In the genomic region with DNA sequence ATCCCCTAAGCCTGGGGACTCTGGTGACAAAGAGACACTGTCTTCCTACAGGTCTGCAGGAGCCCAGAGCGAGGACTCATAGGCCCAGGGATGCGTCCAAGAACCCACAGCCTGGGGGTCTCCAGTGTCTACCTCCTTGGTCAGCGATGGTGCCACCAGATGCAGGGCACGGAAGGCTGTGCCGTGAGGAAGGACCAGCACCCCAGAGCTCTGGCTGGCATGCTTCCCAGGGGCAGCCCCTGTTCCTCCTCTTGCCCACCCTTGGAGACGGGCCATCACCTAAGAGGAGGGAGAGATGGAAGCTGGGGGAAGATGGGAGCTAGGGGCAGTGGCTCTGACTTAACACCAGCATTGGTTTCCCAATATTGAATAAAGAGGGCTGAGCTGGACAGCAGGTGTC, we compare ENCODE assay signal across 26 cellular contexts.
A peak's percentile ranks its signal among the peaks of the same experiment; 100 is the strongest.
DNase-seq lines count a peak whose midpoint lies in the region; ATAC-seq, FAIRE-seq and TF ChIP-seq lines count a peak whose summit lies in the region.
"Had no signal": no experiment of that assay in that cellular context is flagged by ENCODE, and none has a peak within 500 bp of the region (broad histone marks: within the 10 kb centered on the region; RNA-seq: fewer than 3 reads in every experiment).

No MANE protein-coding gene starts in this region.

- H4K20me1 ChIP-seq in neural cell (ENCODE audit: insufficient read depth): no peaks in the 10 kb centered on the region

- no peak overlapping the region for H3K9ac ChIP-seq in neural cell (ENCODE audit: low read length)
- H3K9ac ChIP-seq in neuronal stem cell (ENCODE audit: low read depth, low read length, poor library complexity): no peak overlapping the region
- H3K9ac ChIP-seq: BLaER1 treated with 17β-estradiol and CSF1 and Interleukin-3, amounts not matched to agents 10 nM and 100 nM had no signal

- TF ChIP-seq RAD21 in neural cell (conservative IDR thresholded peaks at IDR 0.05): no peak

- TF ChIP-seq CTCF in left ventricle myocardium inferior (IDR thresholded peaks at IDR 0.05; ENCODE audit: borderline replicate concordance) (no peak), neural cell (IDR thresholded peaks at IDR 0.05; ENCODE audit: poor library complexity, severe bottlenecking) (no peak), D721Med (IDR thresholded peaks at IDR 0.05; ENCODE audit: insufficient read depth, missing control alignments) (no peak)

- no peaks in the 10 kb centered on the region for H3F3A ChIP-seq in neural cell (ENCODE audit: insufficient read depth, low read length, poor library complexity, severe bottlenecking)

- no peaks in the 10 kb centered on the region for H3K36me3 ChIP-seq in left ventricle myocardium inferior
- no peaks in the 10 kb centered on the region for H3K36me3 ChIP-seq in neural cell (ENCODE audit: insufficient read depth, low read length)
- no peaks in the 10 kb centered on the region for H3K36me3 ChIP-seq in neuronal stem cell (replicated peaks in 1 of 2; ENCODE audit: control insufficient read depth in 2 of 2, insufficient read depth in 2 of 2, low read length in 2 of 2)
- H3K36me3 ChIP-seq: BLaER1 treated with 17β-estradiol and CSF1 and Interleukin-3, amounts not matched to agents 10 nM and 100 nM had no signal

- no peak overlapping the region for H2BK120ac ChIP-seq in neuronal stem cell (ENCODE audit: low read depth, low read length)

- no peaks in the 10 kb centered on the region for H3K9me3 ChIP-seq in left ventricle myocardium inferior (replicated peaks)
- H3K9me3 ChIP-seq in neural cell (ENCODE audit: low read length): no peaks in the 10 kb centered on the region
- no peaks in the 10 kb centered on the region for H3K9me3 ChIP-seq in neuronal stem cell (replicated peaks in 1 of 2; ENCODE audit: control insufficient read depth in 2 of 2, insufficient read depth in 1 of 2, low read depth in 1 of 2, low read length in 2 of 2)
- H3K9me3 ChIP-seq: A549; BLaER1 treated with 17β-estradiol and CSF1 and Interleukin-3, amounts not matched to agents 10 nM and 100 nM; Caco-2 had no signal

- DNase-seq in Right ventricle myocardium inferior (ENCODE audit: missing footprints): peak; percentile 34
- DNase-seq in left ventricle myocardium inferior: no peak
- no peak for DNase-seq in neuronal stem cell (ENCODE audit: low spot score)
- DNase-seq in ureter (ENCODE audit: low spot score): no peak
- no peak for DNase-seq in D721Med (ENCODE audit: insufficient read length, low spot score)
- DNase-seq: AML-193; Caco-2; Calu3; CD4-positive, alpha-beta T cell; CD8-positive, alpha-beta T cell; DMS 273 treated with DMSO at 0.1 percent for 48 hours; DMS153; DMS53; DMS79; DND-41; EL; GDM1 had no signal

- no peak overlapping the region for H3K18ac ChIP-seq in neuronal stem cell (ENCODE audit: low read length)

- no peak for FAIRE-seq in D721Med (lab: Jason Lieb, UNC)
- FAIRE-seq: A549, GM12878, GM12892, GM18507 had no signal

- no peak for TF ChIP-seq EP300 in neural cell (conservative IDR thresholded peaks at IDR 0.05; ENCODE audit: poor library complexity, severe bottlenecking)

- no peak overlapping the region for H3K4me2 ChIP-seq in neural cell (ENCODE audit: low read length)
- no peak overlapping the region for H3K4me2 ChIP-seq in neuronal stem cell (ENCODE audit: insufficient read depth, low read length, poor library complexity, severe bottlenecking)
- H3K4me2 ChIP-seq: A549; BLaER1 treated with 17β-estradiol and CSF1 and Interleukin-3, amounts not matched to agents 10 nM and 100 nM had no signal

- H3K79me2 ChIP-seq in neural cell (replicated peaks; ENCODE audit: insufficient read depth, low read length): peaks cover 3% of the 10 kb centered on the region

- H3K4me3 ChIP-seq in left ventricle myocardium inferior (no peak overlapping the region), neural cell (ENCODE audit: low read length) (no peak overlapping the region), neuronal stem cell (ENCODE audit: low read length in 2 of 2) (no peak overlapping the region)
- H3K4me3 ChIP-seq: A549; BLaER1 treated with 17β-estradiol and CSF1 and Interleukin-3, amounts not matched to agents 10 nM and 100 nM; GM12878 had no signal

- no peak overlapping the region for H2AK5ac ChIP-seq in neuronal stem cell (ENCODE audit: low read depth, low read length)

- intact Hi-C loops in Right ventricle myocardium inferior (cut with DNase I): no loop called here
- intact Hi-C loops in left ventricle myocardium inferior (cut with micrococcal nuclease): no loop called here

- no peak for ATAC-seq in Right ventricle myocardium inferior
- ATAC-seq in HG03565 (IDR thresholded peaks at IDR 0.05; ENCODE audit: unreplicated experiment): no peak
- ATAC-seq: A549; CD8-positive, alpha-beta T cell; GM12878 had no signal

- H2AFZ ChIP-seq in neural cell (ENCODE audit: low read depth, low read length): no peak overlapping the region
- no peak overlapping the region for H2AFZ ChIP-seq in neuronal stem cell (ENCODE audit: low read length)

- no peak overlapping the region for H4K91ac ChIP-seq in neuronal stem cell (ENCODE audit: low read depth, low read length, poor library complexity)

- no peak overlapping the region for H3K23ac ChIP-seq in neuronal stem cell (ENCODE audit: low read depth, low read length, poor library complexity)

- no peaks in the 10 kb centered on the region for H3K4me1 ChIP-seq in left ventricle myocardium inferior
- peaks cover 3 to 12% of the 10 kb centered on the region in 2 donors for H3K4me1 ChIP-seq in neuronal stem cell (ENCODE audit: control insufficient read depth in 2 of 2, insufficient read depth in 1 of 2, low read depth in 1 of 2, low read length in 2 of 2)
- H3K4me1 ChIP-seq: A549, Caco-2 had no signal

- no peak overlapping the region for H3K4ac ChIP-seq in neuronal stem cell (ENCODE audit: low read length)

- H3K79me1 ChIP-seq in neuronal stem cell (ENCODE audit: low read depth, low read length): peaks cover 2% of the 10 kb centered on the region

- H3K27ac ChIP-seq in left ventricle myocardium inferior (replicated peaks) (no peak overlapping the region), neural cell (ENCODE audit: low read length) (peak overlapping the region; percentile 38), neuronal stem cell (replicated peaks; ENCODE audit: low read length) (no peak overlapping the region)
- H3K27ac ChIP-seq: 22Rv1; A549; BLaER1 treated with 17β-estradiol and CSF1 and Interleukin-3, amounts not matched to agents 10 nM and 100 nM; C4-2B had no signal

- WGBS in neuronal stem cell (ENCODE audit: extremely low coverage in 2 of 2, insufficient read length in 2 of 2, insufficient replicate concordance in 1 of 2), 2 donors: no CpG with 5 or more reads among the region's 6 CpGs

- peak overlapping the region; percentile 26 for H2BK5ac ChIP-seq in neuronal stem cell (ENCODE audit: low read length)

- H3K27me3 ChIP-seq in left ventricle myocardium inferior (ENCODE audit: low read depth) (peaks cover 7% of the 10 kb centered on the region), neural cell (ENCODE audit: insufficient read depth, low read depth, low read length) (no peaks in the 10 kb centered on the region), neuronal stem cell (ENCODE audit: control insufficient read depth in 3 of 3, insufficient read depth in 3 of 3, low read depth in 1 of 3, low read length in 3 of 3) (no peaks in the 10 kb centered on the region)
- H3K27me3 ChIP-seq: BLaER1 treated with 17β-estradiol and CSF1 and Interleukin-3, amounts not matched to agents 10 nM and 100 nM had no signal

- no peak overlapping the region for H4K8ac ChIP-seq in neuronal stem cell (ENCODE audit: low read depth, low read length)

- no peaks in the 10 kb centered on the region for H3K9me2 ChIP-seq in neural cell (ENCODE audit: insufficient read depth, low read length)

- no peak overlapping the region for H2BK15ac ChIP-seq in neuronal stem cell (ENCODE audit: low read length)

- no peak overlapping the region for H2BK12ac ChIP-seq in neuronal stem cell (ENCODE audit: low read length)

- peak overlapping the region; percentile 77 for H3K14ac ChIP-seq in neuronal stem cell (ENCODE audit: low read length)

TF ChIP-seq in neural cell, 6 proteins besides CTCF, POLR2A, EP300 and RAD21:
- TF ChIP-seq SMC3 (conservative IDR thresholded peaks at IDR 0.05; ENCODE audit: poor library complexity) (no peak), POLR2AphosphoS5 (IDR thresholded peaks at IDR 0.05) (no peak)
- TF ChIP-seq, protein P1, sequence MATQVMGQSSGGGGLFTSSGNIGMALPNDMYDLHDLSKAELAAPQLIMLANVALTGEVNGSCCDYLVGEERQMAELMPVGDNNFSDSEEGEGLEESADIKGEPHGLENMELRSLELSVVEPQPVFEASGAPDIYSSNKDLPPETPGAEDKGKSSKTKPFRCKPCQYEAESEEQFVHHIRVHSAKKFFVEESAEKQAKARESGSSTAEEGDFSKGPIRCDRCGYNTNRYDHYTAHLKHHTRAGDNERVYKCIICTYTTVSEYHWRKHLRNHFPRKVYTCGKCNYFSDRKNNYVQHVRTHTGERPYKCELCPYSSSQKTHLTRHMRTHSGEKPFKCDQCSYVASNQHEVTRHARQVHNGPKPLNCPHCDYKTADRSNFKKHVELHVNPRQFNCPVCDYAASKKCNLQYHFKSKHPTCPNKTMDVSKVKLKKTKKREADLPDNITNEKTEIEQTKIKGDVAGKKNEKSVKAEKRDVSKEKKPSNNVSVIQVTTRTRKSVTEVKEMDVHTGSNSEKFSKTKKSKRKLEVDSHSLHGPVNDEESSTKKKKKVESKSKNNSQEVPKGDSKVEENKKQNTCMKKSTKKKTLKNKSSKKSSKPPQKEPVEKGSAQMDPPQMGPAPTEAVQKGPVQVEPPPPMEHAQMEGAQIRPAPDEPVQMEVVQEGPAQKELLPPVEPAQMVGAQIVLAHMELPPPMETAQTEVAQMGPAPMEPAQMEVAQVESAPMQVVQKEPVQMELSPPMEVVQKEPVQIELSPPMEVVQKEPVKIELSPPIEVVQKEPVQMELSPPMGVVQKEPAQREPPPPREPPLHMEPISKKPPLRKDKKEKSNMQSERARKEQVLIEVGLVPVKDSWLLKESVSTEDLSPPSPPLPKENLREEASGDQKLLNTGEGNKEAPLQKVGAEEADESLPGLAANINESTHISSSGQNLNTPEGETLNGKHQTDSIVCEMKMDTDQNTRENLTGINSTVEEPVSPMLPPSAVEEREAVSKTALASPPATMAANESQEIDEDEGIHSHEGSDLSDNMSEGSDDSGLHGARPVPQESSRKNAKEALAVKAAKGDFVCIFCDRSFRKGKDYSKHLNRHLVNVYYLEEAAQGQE (IDR thresholded peaks at IDR 0.05; ENCODE audit: borderline replicate concordance): no peak
